ENCODE assay signal across 12 cellular contexts in the genomic region with DNA sequence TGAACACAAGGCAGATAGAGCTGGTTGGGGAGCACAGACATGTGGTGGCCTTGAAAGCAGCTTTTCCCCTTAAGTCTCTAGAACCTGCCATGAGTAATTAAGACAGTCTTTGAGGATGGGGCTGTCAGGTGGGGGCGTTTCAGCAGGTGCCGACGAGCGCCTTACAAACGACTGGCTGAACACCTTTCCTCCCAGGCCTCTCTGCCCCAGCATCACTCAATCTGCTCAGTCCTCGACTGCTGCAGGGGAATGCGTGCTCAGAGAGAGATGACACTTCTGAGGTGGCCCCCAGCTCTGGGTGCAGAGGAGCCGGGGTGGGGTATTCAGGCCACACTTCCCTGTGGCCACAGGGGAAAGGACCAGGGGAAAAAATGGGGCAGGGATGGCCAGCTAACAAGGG. TPM values are rescaled to one million over a fixed set of nuclear protein-coding genes. Genes with fewer than 3 reads are reported as not detected.
DNase-seq lines count a peak whose midpoint lies in the region; ATAC-seq and TF ChIP-seq lines count a peak whose summit lies in the region.
"Had no signal": no experiment of that assay in that cellular context is flagged by ENCODE, and none has a peak within 500 bp of the region (broad histone marks: within the 10 kb centered on the region; RNA-seq: fewer than 3 reads in every experiment).

No MANE protein-coding gene starts in this region.

- no peak overlapping the region for H3K23ac ChIP-seq in mesenchymal stem cell (ENCODE audit: low read length in 2 of 2)

- 97% methylated on average over 8 of the region's 8 CpGs for WGBS in mesenchymal stem cell
- 48 to 49% methylated on average over 8 of the region's 8 CpGs for WGBS in testis, 2 donors

- H3K27ac ChIP-seq in PC-9 = no peak overlapping the region
- peak overlapping the region; percentile 90 for H3K27ac ChIP-seq in cingulate gyrus (ENCODE audit: low read depth, low read length)
- peak overlapping the region; percentile 40 for H3K27ac ChIP-seq in mesenchymal stem cell (ENCODE audit: low read length, poor library complexity, severe bottlenecking)
- peak overlapping the region; percentile 85 to 87 for H3K27ac ChIP-seq in testis

- TF ChIP-seq CTCF in PC-9 (conservative IDR thresholded peaks at IDR 0.05) (no peak), testis (IDR thresholded peaks at IDR 0.05) (no peak)

- H2BK5ac ChIP-seq in mesenchymal stem cell (ENCODE audit: low read depth, low read length, poor library complexity, severe bottlenecking) = no peak overlapping the region

- no peak overlapping the region for H3K14ac ChIP-seq in mesenchymal stem cell (ENCODE audit: low read length in 2 of 2)

- H2AFZ ChIP-seq in PC-9 (no peak overlapping the region), mesenchymal stem cell (ENCODE audit: low read depth, low read length) (no peak overlapping the region)

- no peak overlapping the region for H2AK5ac ChIP-seq in mesenchymal stem cell (ENCODE audit: low read length, severe bottlenecking)

- H3K79me2 ChIP-seq in PC-9 (ENCODE audit: low read depth) = peaks cover 46% of the 10 kb centered on the region

- POLR2A ChIA-PET in PC-9 (lab: Charles Lee; ENCODE audit: unreplicated experiment) = no interaction called here

- H4K8ac ChIP-seq in mesenchymal stem cell (ENCODE audit: low read length) = no peak overlapping the region

- H3K79me1 ChIP-seq in mesenchymal stem cell (replicated peaks; ENCODE audit: low read length, poor library complexity, severe bottlenecking) = peaks cover 14% of the 10 kb centered on the region

- no peak overlapping the region for H3K4ac ChIP-seq in mesenchymal stem cell (ENCODE audit: low read depth in 1 of 2, low read length in 2 of 2)

- no peak for ATAC-seq in HG02678 (IDR thresholded peaks at IDR 0.05; ENCODE audit: unreplicated experiment)
- ATAC-seq: naive thymus-derived CD4-positive, alpha-beta T cell had no signal

- H4K91ac ChIP-seq in mesenchymal stem cell (ENCODE audit: low read length) = no peak overlapping the region

- H3K9ac ChIP-seq in mesenchymal stem cell (ENCODE audit: low read length) = peak overlapping the region; percentile 86

- H3K4me3 ChIP-seq in PC-9 = no peak overlapping the region
- peak overlapping the region in 1 of 2 experiments; percentile 76 for H3K4me3 ChIP-seq in mesenchymal stem cell (ENCODE audit: insufficient read depth in 1 of 2, low read depth in 1 of 2, low read length in 2 of 2)
- H3K4me3 ChIP-seq in testis = peak overlapping the region; percentile 46 to 61

- TSS peak; percentile 9 for BruUV-seq in PC-9 (replicated peaks; lab: Mats Ljungman, UMichigan)

- peaks cover 13% of the 10 kb centered on the region for H3K36me3 ChIP-seq in PC-9 (ENCODE audit: low read depth)
- H3K36me3 ChIP-seq in mesenchymal stem cell (ENCODE audit: control insufficient read depth in 1 of 2, insufficient read depth in 2 of 2, low read depth in 1 of 2, low read length in 2 of 2) = peaks cover 59 to 68% of the 10 kb centered on the region in 2 experiments
- no peaks in the 10 kb centered on the region for H3K36me3 ChIP-seq in testis (ENCODE audit: low read depth, missing control alignments)

- H3F3A ChIP-seq in PC-9 (ENCODE audit: insufficient read depth, low read depth) = peaks cover 49% of the 10 kb centered on the region

- intact Hi-C loops in PC-9 (cut with micrococcal nuclease; ENCODE audit: unreplicated experiment) = no loop called here
- intact Hi-C loops in testis (cut with DNase I; ENCODE audit: low total_unique reads) = no loop called here

- no peaks in the 10 kb centered on the region for H3K9me2 ChIP-seq in PC-9 (ENCODE audit: insufficient read depth)

- no peak overlapping the region for H3K4me2 ChIP-seq in PC-9
- H3K4me2 ChIP-seq in mesenchymal stem cell (ENCODE audit: low read length, poor library complexity, severe bottlenecking) = peak overlapping the region; percentile 1

- no peaks in the 10 kb centered on the region for H3K9me3 ChIP-seq in PC-9 (ENCODE audit: insufficient read depth, low read depth)
- no peaks in the 10 kb centered on the region for H3K9me3 ChIP-seq in mesenchymal stem cell (ENCODE audit: control insufficient read depth, low read length)
- no peaks in the 10 kb centered on the region for H3K9me3 ChIP-seq in testis

- H3K27me3 ChIP-seq in PC-9 (ENCODE audit: insufficient read depth, low read depth) = no peaks in the 10 kb centered on the region
- H3K27me3 ChIP-seq in mesenchymal stem cell (ENCODE audit: control insufficient read depth in 1 of 2, insufficient read depth in 1 of 2, low read length in 2 of 2) = no peaks in the 10 kb centered on the region
- H3K27me3 ChIP-seq in testis = no peaks in the 10 kb centered on the region

- no peak overlapping the region for H2BK120ac ChIP-seq in mesenchymal stem cell (ENCODE audit: low read depth, low read length)

- TF ChIP-seq POLR2A in testis (IDR thresholded peaks at IDR 0.05) = no peak

- H2BK12ac ChIP-seq in mesenchymal stem cell (ENCODE audit: low read length in 2 of 2) = no peak overlapping the region

- H3K4me1 ChIP-seq in PC-9 (replicated peaks; ENCODE audit: insufficient read depth) (peaks cover 18% of the 10 kb centered on the region), mesenchymal stem cell (ENCODE audit: control insufficient read depth, insufficient read depth, low read depth, low read length) (peaks cover 19% of the 10 kb centered on the region), testis (peaks cover 35% of the 10 kb centered on the region)

- H3K18ac ChIP-seq in mesenchymal stem cell (ENCODE audit: low read depth in 1 of 2, low read length in 2 of 2) = no peak overlapping the region

- no peak overlapping the region for H2BK15ac ChIP-seq in mesenchymal stem cell (ENCODE audit: low read depth, poor library complexity, severe bottlenecking)

- CTCF ChIA-PET in PC-9 (lab: Charles Lee) = no interaction called here

- DNase-seq in PC-9 = no peak
- no peak for DNase-seq in mesenchymal stem cell
- DNase-seq in testis = no peak
- DNase-seq in SW480 (ENCODE audit: low spot score) = no peak
- no peak for DNase-seq in central memory CD4-positive, alpha-beta T cell
- no peak for DNase-seq in islet precursor cell
- DNase-seq: activated CD4-positive, CD25-positive, alpha-beta regulatory T cell treated with anti-CD3 and anti-CD28 coated beads, Interleukin-2, amount 50 U/mL, for 72 hours; COR-L47; naive thymus-derived CD4-positive, alpha-beta T cell; SHP77 had no signal

- peaks cover 62% of the 10 kb centered on the region for H4K20me1 ChIP-seq in PC-9 (ENCODE audit: insufficient read depth)

RNA-seq across cellular contexts. Expression of gene NCKIPSD, which starts 8.1 kb away (rescaled TPM):
- total RNA-seq in PC-9 (2021) (40.0 and 53.3 TPM in 2 replicates), testis (10 to 100 TPM; 69.4 to 81.3 TPM)
- polyA plus RNA-seq in mesenchymal stem cell (2013, experiment 1 of 2) = 12.3 TPM
- 11.3 TPM for polyA plus RNA-seq in mesenchymal stem cell (2013, experiment 2 of 2)
- 30.1 TPM for polyA plus RNA-seq in testis (ENCODE audit: insufficient read depth, low read depth, low replicate concordance)

RNA-seq across cellular contexts. Expression of gene IP6K2, which starts 23.2 kb away (rescaled TPM):
- total RNA-seq in PC-9 (2021) = 123 and 144 TPM in 2 replicates
- 75.8 TPM for polyA plus RNA-seq in mesenchymal stem cell (2013, experiment 1 of 2)
- 75.0 TPM for polyA plus RNA-seq in mesenchymal stem cell (2013, experiment 2 of 2)
- 100 to 1,000 TPM; 114 to 148 TPM for total RNA-seq in testis
- polyA plus RNA-seq in testis (ENCODE audit: insufficient read depth, low read depth, low replicate concordance) = 113 TPM

RNA-seq across cellular contexts. Expression of gene CELSR3, which starts 31.1 kb away (rescaled TPM):
- 9.9 and 11.6 TPM in 2 replicates for total RNA-seq in PC-9 (2021)
- polyA plus RNA-seq in mesenchymal stem cell (2013, experiment 1 of 2) = 2.1 TPM
- polyA plus RNA-seq in mesenchymal stem cell (2013, experiment 2 of 2) = 2.0 TPM
- total RNA-seq in testis = 10 to 100 TPM; 14.3 to 17.5 TPM
- polyA plus RNA-seq in testis (ENCODE audit: insufficient read depth, low read depth, low replicate concordance) = 13.5 TPM

RNA-seq across cellular contexts. Expression of gene SLC26A6, which starts 58.6 kb away (rescaled TPM):
- 16.5 and 18.7 TPM in 2 replicates for total RNA-seq in PC-9 (2021)
- polyA plus RNA-seq in mesenchymal stem cell (2013, experiment 1 of 2) = 42.5 TPM
- 39.9 TPM for polyA plus RNA-seq in mesenchymal stem cell (2013, experiment 2 of 2)
- total RNA-seq in testis = 10 to 100 TPM; 24.6 to 32.9 TPM
- 12.3 TPM for polyA plus RNA-seq in testis (ENCODE audit: insufficient read depth, low read depth, low replicate concordance)
